ENCODE assay signal across 15 cellular contexts in genomic region chr21:40844935-40845334, GRCh38. TPM values are rescaled to one million over a fixed set of nuclear protein-coding genes. Genes with fewer than 3 reads are reported as not detected.
DNase-seq lines count a peak whose midpoint lies in the region; TF ChIP-seq lines count a peak whose summit lies in the region.
"Had no signal": no experiment of that assay in that cellular context is flagged by ENCODE, and none has a peak within 500 bp of the region (broad histone marks: within the 10 kb centered on the region; RNA-seq: fewer than 3 reads in every experiment).

No MANE protein-coding gene starts in this region.

- TF ChIP-seq POLR2A in erythroblast (IDR thresholded peaks at IDR 0.05; ENCODE audit: low read length) = no peak

- no peak overlapping the region for H3K27ac ChIP-seq in RWPE1
- H3K27ac ChIP-seq: SJCRH30 had no signal

- DNase-seq in NCI-H1105 treated with DMSO at 0.1 percent for 48 hours (lab: John Stamatoyannopoulos, UW) (peak; percentile 14), RWPE1 (ENCODE audit: low spot score) (peak; percentile 12), retina (peak; percentile 18), mucosa of gallbladder (ENCODE audit: low spot score) (no peak), GM19238 (ENCODE audit: insufficient read length, low spot score) (no peak), erythroblast (lab: John Stamatoyannopoulos, UW) (no peak)
- DNase-seq: HCEC 1CT, NCI-H1436 treated with DMSO at 0.1 percent for 48 hours, NCI-H226, NCI-H526, OCI-M1, RPMI8226, SJCRH30 had no signal

- TF ChIP-seq CTCF in RWPE1 (conservative IDR thresholded peaks at IDR 0.05; ENCODE audit: low read depth) = no peak

- POLR2A ChIA-PET in RWPE1 (lab: Yijun Ruan, JAX; ENCODE audit: low non-redundant PET) = no interaction called here

- H3K9ac ChIP-seq in endocrine pancreas (ENCODE audit: control insufficient read depth, insufficient read depth, low read length) = no peak overlapping the region

- H3K9me3 ChIP-seq in endocrine pancreas (ENCODE audit: control insufficient read depth, low read length) = no peaks in the 10 kb centered on the region
- H3K9me3 ChIP-seq: SJCRH30 had no signal

- no peaks in the 10 kb centered on the region for H3K27me3 ChIP-seq in endocrine pancreas (ENCODE audit: control insufficient read depth, insufficient read depth, low read length)

- H3K36me3 ChIP-seq in endocrine pancreas (ENCODE audit: control insufficient read depth, insufficient read depth, low read length) = no peaks in the 10 kb centered on the region
- H3K36me3 ChIP-seq: SJCRH30 had no signal

- H3K4me1 ChIP-seq in endocrine pancreas (ENCODE audit: control insufficient read depth, insufficient read depth, low read length) = no peaks in the 10 kb centered on the region
- H3K4me1 ChIP-seq: SJCRH30 had no signal

- H3K4me3 ChIP-seq in endocrine pancreas (ENCODE audit: control insufficient read depth, insufficient read depth, low read length) = peak overlapping the region; percentile 86
- H3K4me3 ChIP-seq: SJCRH30 had no signal

- CTCF ChIA-PET in RWPE1 (lab: Yijun Ruan, JAX) = no interaction called here

RNA-seq across cellular contexts. Expression of gene DSCAM, which starts 2.0 kb away (rescaled TPM):
- 0.09 TPM for total RNA-seq in mucosa of gallbladder
- total RNA-seq: LHCN-M2 had no signal

Comparison
In these comparisons a context has a peak if more than half of its experiments do, and no peak if none do; other contexts are left out.
1. DNase-seq: peak in NCI-H1105 treated with DMSO at 0.1 percent for 48 hours (single experiment), RWPE1 (single experiment) and retina (single experiment); none in mucosa of gallbladder (single experiment), GM19238 (single experiment) and erythroblast (0 of 2).